Comparison of ENCODE assay signal across 24 cellular contexts in the genomic region with DNA sequence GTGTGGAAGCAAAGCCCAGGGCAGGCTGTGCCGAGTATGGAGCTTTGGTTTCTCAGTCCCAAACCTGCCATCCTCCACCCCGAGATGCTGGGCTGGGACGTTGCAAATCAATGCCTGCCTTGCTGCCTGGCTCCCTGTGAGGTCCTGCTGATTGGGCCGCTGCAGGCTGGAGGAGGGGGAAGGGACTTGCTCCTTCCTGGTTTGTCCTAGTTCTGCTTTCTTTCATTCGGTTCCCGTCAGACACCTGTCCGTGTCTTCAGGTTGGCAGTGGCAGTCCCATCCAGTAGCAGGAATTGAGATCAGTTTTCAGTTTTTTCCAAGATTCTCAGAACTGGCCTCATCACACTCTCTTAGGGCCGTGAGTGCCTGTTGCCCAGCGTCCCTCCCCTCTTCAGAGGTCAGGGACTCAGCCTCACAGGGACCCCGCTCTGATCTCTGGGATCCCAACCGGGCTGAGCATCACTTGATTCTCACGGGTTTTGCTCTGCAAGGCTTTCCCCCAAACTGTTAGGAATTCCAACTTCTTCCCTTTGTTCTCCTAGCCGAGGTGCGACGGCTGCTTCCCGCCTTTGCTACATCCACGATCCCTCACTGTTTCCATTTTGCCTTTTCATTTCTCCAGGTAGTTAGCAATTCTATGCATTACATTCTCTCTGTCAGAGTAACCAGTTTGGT. TPM values are rescaled to one million over a fixed set of nuclear protein-coding genes. Genes with fewer than 3 reads are reported as not detected.
DNase-seq lines count a peak whose midpoint lies in the region; ATAC-seq and TF ChIP-seq lines count a peak whose summit lies in the region.
"Had no signal": no experiment of that assay in that cellular context is flagged by ENCODE, and none has a peak within 500 bp of the region (broad histone marks: within the 10 kb centered on the region; RNA-seq: fewer than 3 reads in every experiment).

No MANE protein-coding gene starts in this region.

- peaks cover 4% of the 10 kb centered on the region for H3K9me3 Mint-ChIP-seq in activated CD8-positive, alpha-beta T cell treated with anti-CD3 and anti-CD28 coated beads, Interleukin-2, amount 10 ng/mL, durations not matched to agents 7 days and 5 days (ENCODE audit: insufficient read depth)
- no peaks in the 10 kb centered on the region for H3K9me3 Mint-ChIP-seq in activated CD8-positive, alpha-beta T cell treated with anti-CD3 and anti-CD28 coated beads for 36 hours
- H3K9me3 Mint-ChIP-seq: activated CD4-positive, alpha-beta memory T cell treated with anti-CD3 and anti-CD28 coated beads, Interleukin-2, amount 10 ng/mL, durations not matched to agents 7 days and 5 days; activated naive CD8-positive, alpha-beta T cell treated with anti-CD3 and anti-CD28 coated beads, Interleukin-2, amount 50 U/mL, for 24 hours; stimulated activated memory B cell treated with anti-CD40 and anti-IgM and Interleukin-4, amounts not matched to agents 10 μg/mL and 1 μg/mL and 100 μg/mL, for 72 hours had no signal

- no peak overlapping the region for H3K27ac ChIP-seq in OCI-LY1 (ENCODE audit: low read depth, low read length, poor library complexity, severe bottlenecking)
- no peak overlapping the region for H3K27ac ChIP-seq in iPS-20b (ENCODE audit: low read length)
- H3K27ac ChIP-seq: BLaER1, KMS-11, SJCRH30, tibial artery, WERI-Rb-1 had no signal

- TF ChIP-seq CTCF in activated CD8-positive, alpha-beta T cell treated with anti-CD3 and anti-CD28 coated beads for 36 hours (IDR thresholded peaks at IDR 0.05): no peak
- TF ChIP-seq CTCF in OCI-LY1 (IDR thresholded peaks at IDR 0.05; ENCODE audit: low read length): no peak
- TF ChIP-seq CTCF in omental fat pad (IDR thresholded peaks at IDR 0.05): no peak

- H3K27me3 Mint-ChIP-seq in activated CD8-positive, alpha-beta T cell treated with anti-CD3 and anti-CD28 coated beads, Interleukin-2, amount 10 ng/mL, durations not matched to agents 7 days and 5 days (ENCODE audit: low read depth): no peaks in the 10 kb centered on the region
- H3K27me3 Mint-ChIP-seq in activated CD8-positive, alpha-beta T cell treated with anti-CD3 and anti-CD28 coated beads for 36 hours: no peaks in the 10 kb centered on the region
- H3K27me3 Mint-ChIP-seq: activated naive CD8-positive, alpha-beta T cell treated with anti-CD3 and anti-CD28 coated beads, Interleukin-2, amount 50 U/mL, for 24 hours; stimulated activated memory B cell treated with anti-CD40 and anti-IgM and Interleukin-4, amounts not matched to agents 10 μg/mL and 1 μg/mL and 100 μg/mL, for 72 hours; T-helper 17 cell had no signal

- no peaks in the 10 kb centered on the region for H3K79me2 ChIP-seq in OCI-LY1 (ENCODE audit: insufficient read depth, low read length)

- H3K36me3 Mint-ChIP-seq in activated CD8-positive, alpha-beta T cell treated with anti-CD3 and anti-CD28 coated beads, Interleukin-2, amount 10 ng/mL, durations not matched to agents 7 days and 5 days (ENCODE audit: low read depth): peaks cover 5% of the 10 kb centered on the region
- H3K36me3 Mint-ChIP-seq in activated CD8-positive, alpha-beta T cell treated with anti-CD3 and anti-CD28 coated beads for 36 hours (ENCODE audit: low read depth): peaks cover 9% of the 10 kb centered on the region
- H3K36me3 Mint-ChIP-seq: stimulated activated memory B cell treated with anti-CD40 and anti-IgM and Interleukin-4, amounts not matched to agents 10 μg/mL and 1 μg/mL and 100 μg/mL, for 72 hours had no signal

- no peaks in the 10 kb centered on the region for H3K27me3 ChIP-seq in OCI-LY1 (ENCODE audit: insufficient read depth, low read length)
- H3K27me3 ChIP-seq in iPS-20b (ENCODE audit: insufficient read depth, low read length): peaks cover 34% of the 10 kb centered on the region
- H3K27me3 ChIP-seq: BLaER1, SJCRH30 had no signal

- no peaks in the 10 kb centered on the region for H4K20me1 ChIP-seq in OCI-LY1 (ENCODE audit: insufficient read depth, low read length)
- H4K20me1 ChIP-seq: BLaER1 had no signal

- H3K9me2 ChIP-seq in OCI-LY1 (ENCODE audit: low read depth, low read length): no peaks in the 10 kb centered on the region

- POLR2A ChIA-PET in activated CD8-positive, alpha-beta T cell treated with anti-CD3 and anti-CD28 coated beads, Interleukin-2, amount 10 ng/mL, durations not matched to agents 7 days and 5 days (lab: Charles Lee): interaction anchor here (1.5 to 7.3 kb wide), 2 partner anchors 27 to 425 kb away, joined by 3 to 159 read pairs; partner anchors contain the start of gene TAGAP
- POLR2A ChIA-PET in activated CD8-positive, alpha-beta T cell treated with anti-CD3 and anti-CD28 coated beads for 36 hours (lab: Charles Lee): interaction anchor here (1.1 to 19.9 kb wide), 6 partner anchors 8 to 31 kb away, joined by 3 to 327 read pairs (median 8); partner anchors contain the start of gene TAGAP

- no peaks in the 10 kb centered on the region for H3K9me3 ChIP-seq in OCI-LY1 (ENCODE audit: low read length)
- no peaks in the 10 kb centered on the region for H3K9me3 ChIP-seq in iPS-20b (ENCODE audit: insufficient read depth, low read depth, low read length)
- H3K9me3 ChIP-seq: BLaER1, SJCRH30, tibial artery had no signal

- peak; percentile 19 for DNase-seq in activated CD8-positive, alpha-beta T cell treated with anti-CD3 and anti-CD28 coated beads, Interleukin-2, amount 10 ng/mL, durations not matched to agents 7 days and 5 days
- no peak for DNase-seq in activated CD8-positive, alpha-beta T cell treated with anti-CD3 and anti-CD28 coated beads for 36 hours
- peak; percentile 23 for DNase-seq in pons (ENCODE audit: low spot score)
- DNase-seq in effector CD8-positive, alpha-beta T cell (lab: John Stamatoyannopoulos, UW): no peak
- DNase-seq in omental fat pad (ENCODE audit: low spot score): no peak
- DNase-seq: activated CD4-positive, alpha-beta memory T cell treated with anti-CD3 and anti-CD28 coated beads, Interleukin-2, amount 10 ng/mL, durations not matched to agents 7 days and 5 days; activated naive CD8-positive, alpha-beta T cell treated with anti-CD3 and anti-CD28 coated beads, Interleukin-2, amount 50 U/mL, for 24 hours; foreskin melanocyte; NCI-H1105; NCI-H69; PC-3; SJCRH30; stimulated activated CD4-positive, alpha-beta T cell treated with anti-CD3 and anti-CD28 coated beads, Interleukin-15, amount 100 ng/mL, for 24 hours; T-helper 17 cell; tibial artery; WERI-Rb-1 had no signal

- intact Hi-C loops in activated CD8-positive, alpha-beta T cell treated with anti-CD3 and anti-CD28 coated beads for 36 hours (cut with micrococcal nuclease): no loop called here

- H3K36me3 ChIP-seq in OCI-LY1 (ENCODE audit: insufficient read depth, low read length) (no peaks in the 10 kb centered on the region), iPS-20b (ENCODE audit: insufficient read depth, low read depth, low read length) (no peaks in the 10 kb centered on the region)
- H3K36me3 ChIP-seq: BLaER1, SJCRH30, tibial artery, WERI-Rb-1 had no signal

- CTCF ChIA-PET in activated CD8-positive, alpha-beta T cell treated with anti-CD3 and anti-CD28 coated beads, Interleukin-2, amount 10 ng/mL, durations not matched to agents 7 days and 5 days (lab: Charles Lee): interaction anchor here (1.2 to 2.2 kb wide), 3 partner anchors 8 to 36 kb away, joined by 4 to 5 read pairs (median 4); no protein-coding TSS in a partner anchor
- CTCF ChIA-PET in activated CD8-positive, alpha-beta T cell treated with anti-CD3 and anti-CD28 coated beads for 36 hours (lab: Charles Lee): interaction anchor here (1.2 to 1.9 kb wide), 2 partner anchors 27 to 29 kb away, joined by 3 to 4 read pairs; no protein-coding TSS in a partner anchor

- H3K4me1 ChIP-seq in OCI-LY1 (ENCODE audit: insufficient read depth, low read length, severe bottlenecking) (peaks cover 51% of the 10 kb centered on the region), iPS-20b (ENCODE audit: insufficient read depth, low read length) (peaks cover 3% of the 10 kb centered on the region; the same call in 1 of the 2 replicates)
- H3K4me1 ChIP-seq: SJCRH30, tibial artery had no signal

- H3F3A ChIP-seq in OCI-LY1 (ENCODE audit: insufficient read depth, low read length): no peaks in the 10 kb centered on the region

- H3K27ac Mint-ChIP-seq in activated CD8-positive, alpha-beta T cell treated with anti-CD3 and anti-CD28 coated beads, Interleukin-2, amount 10 ng/mL, durations not matched to agents 7 days and 5 days: no peak overlapping the region
- H3K27ac Mint-ChIP-seq in activated CD8-positive, alpha-beta T cell treated with anti-CD3 and anti-CD28 coated beads for 36 hours: no peak overlapping the region
- H3K27ac Mint-ChIP-seq: activated CD4-positive, alpha-beta memory T cell treated with anti-CD3 and anti-CD28 coated beads, Interleukin-2, amount 10 ng/mL, durations not matched to agents 7 days and 5 days; activated naive CD8-positive, alpha-beta T cell treated with anti-CD3 and anti-CD28 coated beads, Interleukin-2, amount 50 U/mL, for 24 hours had no signal

- H3K9ac ChIP-seq in OCI-LY1 (ENCODE audit: low read length) (no peak overlapping the region), iPS-20b (ENCODE audit: low read depth, low read length) (peak overlapping the region; percentile 4; the same call in 1 of the 2 replicates)
- H3K9ac ChIP-seq: BLaER1, KMS-11 had no signal

- ATAC-seq in activated CD8-positive, alpha-beta T cell treated with anti-CD3 and anti-CD28 coated beads, Interleukin-2, amount 10 ng/mL, durations not matched to agents 7 days and 5 days: no peak
- no peak for ATAC-seq in activated CD8-positive, alpha-beta T cell treated with anti-CD3 and anti-CD28 coated beads for 36 hours
- ATAC-seq in HG02798 (IDR thresholded peaks at IDR 0.05; ENCODE audit: poor library complexity, unreplicated experiment) (no peak), omental fat pad (ENCODE audit: low FRiP score) (no peak)
- ATAC-seq: activated naive CD8-positive, alpha-beta T cell treated with anti-CD3 and anti-CD28 coated beads, Interleukin-2, amount 50 U/mL, for 24 hours; PC-3; stimulated activated memory B cell treated with anti-CD40 and anti-IgM and Interleukin-4, amounts not matched to agents 10 μg/mL and 1 μg/mL and 100 μg/mL, for 72 hours; T-helper 17 cell had no signal

- H2AFZ ChIP-seq in OCI-LY1 (ENCODE audit: low read length): no peak overlapping the region

- peak overlapping the region; percentile 12; the same call in 1 of the 2 replicates for H3K4me2 ChIP-seq in OCI-LY1 (ENCODE audit: low read length)
- H3K4me2 ChIP-seq: BLaER1, KMS-11 had no signal

- no peak overlapping the region for H3K4me3 ChIP-seq in OCI-LY1 (ENCODE audit: low read depth, low read length, poor library complexity, severe bottlenecking)
- H3K4me3 ChIP-seq in iPS-20b (ENCODE audit: low read length): peak overlapping the region; percentile 43; the same call in 1 of the 2 replicates
- H3K4me3 ChIP-seq: BLaER1, SJCRH30, tibial artery had no signal

- H3K4me3 Mint-ChIP-seq in activated CD8-positive, alpha-beta T cell treated with anti-CD3 and anti-CD28 coated beads, Interleukin-2, amount 10 ng/mL, durations not matched to agents 7 days and 5 days: no peak overlapping the region
- H3K4me3 Mint-ChIP-seq in activated CD8-positive, alpha-beta T cell treated with anti-CD3 and anti-CD28 coated beads for 36 hours: no peak overlapping the region
- H3K4me3 Mint-ChIP-seq: activated CD4-positive, alpha-beta memory T cell treated with anti-CD3 and anti-CD28 coated beads, Interleukin-2, amount 10 ng/mL, durations not matched to agents 7 days and 5 days; activated naive CD8-positive, alpha-beta T cell treated with anti-CD3 and anti-CD28 coated beads, Interleukin-2, amount 50 U/mL, for 24 hours; stimulated activated memory B cell treated with anti-CD40 and anti-IgM and Interleukin-4, amounts not matched to agents 10 μg/mL and 1 μg/mL and 100 μg/mL, for 72 hours; T-helper 17 cell had no signal

- peaks cover 45% of the 10 kb centered on the region for H3K4me1 Mint-ChIP-seq in activated CD8-positive, alpha-beta T cell treated with anti-CD3 and anti-CD28 coated beads, Interleukin-2, amount 10 ng/mL, durations not matched to agents 7 days and 5 days (ENCODE audit: low read depth)
- H3K4me1 Mint-ChIP-seq in activated CD8-positive, alpha-beta T cell treated with anti-CD3 and anti-CD28 coated beads for 36 hours (ENCODE audit: low read depth): peaks cover 75% of the 10 kb centered on the region

RNA-seq across cellular contexts. Expression of gene TAGAP, which starts 24.2 kb away (rescaled TPM):
- total RNA-seq in activated CD8-positive, alpha-beta T cell treated with anti-CD3 and anti-CD28 coated beads, Interleukin-2, amount 10 ng/mL, durations not matched to agents 7 days and 5 days: 10 to 100 TPM; 64.5 to 67.0 TPM
- 100 to 1,000 TPM; 112 to 113 TPM for total RNA-seq in activated CD8-positive, alpha-beta T cell treated with anti-CD3 and anti-CD28 coated beads for 36 hours
- 1 to 10 TPM; 3.1 to 5.7 (median 4.8) TPM for total RNA-seq in omental fat pad
- total RNA-seq: A172, H4, PC-3 had no signal

Comparison
In these comparisons a context has a peak if more than half of its experiments do, and no peak if none do; other contexts are left out.
1. DNase-seq: peak in activated CD8-positive, alpha-beta T cell treated with anti-CD3 and anti-CD28 coated beads, Interleukin-2, amount 10 ng/mL, durations not matched to agents 7 days and 5 days (single experiment) and pons (single experiment); none in activated CD8-positive, alpha-beta T cell treated with anti-CD3 and anti-CD28 coated beads for 36 hours (single experiment), effector CD8-positive, alpha-beta T cell (single experiment) and omental fat pad (single experiment).
2. RNA of gene TAGAP, which starts 24.2 kb away (total RNA-seq): 112 to 113 TPM in activated CD8-positive, alpha-beta T cell treated with anti-CD3 and anti-CD28 coated beads for 36 hours and 64.5 to 67.0 TPM in activated CD8-positive, alpha-beta T cell treated with anti-CD3 and anti-CD28 coated beads, Interleukin-2, amount 10 ng/mL, durations not matched to agents 7 days and 5 days; 3.1 to 5.7 TPM in omental fat pad; every median in the first group is over 4 times any median in the second.